12 cellular contexts compared by ENCODE assay signal in the genomic region with DNA sequence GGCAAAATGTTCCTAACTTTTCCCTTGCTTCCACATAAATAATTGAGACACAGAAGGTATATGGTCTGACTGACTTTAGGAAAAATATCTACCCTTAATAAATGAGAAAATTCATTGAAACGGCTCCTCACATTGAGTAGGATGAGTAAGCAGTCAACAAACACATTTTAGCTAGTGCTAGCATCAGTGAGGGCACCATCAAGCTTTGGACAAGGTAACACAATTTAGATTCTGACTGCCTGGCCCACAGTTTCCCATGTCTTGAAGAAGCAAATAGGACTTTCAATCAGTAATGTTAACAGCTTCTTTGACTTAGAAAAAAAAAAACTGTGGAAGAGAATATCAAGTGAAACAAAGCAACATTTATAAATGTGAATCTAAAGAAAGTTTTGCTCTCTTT.
DNase-seq lines count a peak whose midpoint lies in the region; ATAC-seq and TF ChIP-seq lines count a peak whose summit lies in the region.
"Had no signal": no experiment of that assay in that cellular context is flagged by ENCODE, and none has a peak within 500 bp of the region (broad histone marks: within the 10 kb centered on the region; RNA-seq: fewer than 3 reads in every experiment).

No MANE protein-coding gene starts in this region.

- no peak overlapping the region for H3K4me3 ChIP-seq in tibial nerve
- H3K4me3 ChIP-seq: cardiac muscle cell had no signal

- CTCF ChIA-PET in activated naive CD4-positive, alpha-beta T cell treated with anti-CD3 and anti-CD28 coated beads, Interleukin-2, amount 10 ng/mL, durations not matched to agents 7 days and 5 days (lab: Charles Lee): interaction anchor here (0.6 to 2.1 kb wide), 7 partner anchors 15 to 268 kb away, joined by 3 to 10 read pairs (median 3); no protein-coding TSS in a partner anchor
- CTCF ChIA-PET in activated CD4-positive, alpha-beta memory T cell treated with anti-CD3 and anti-CD28 coated beads for 36 hours (lab: Charles Lee): interaction anchor here (0.6 to 1.0 kb wide), 2 partner anchors 47 to 56 kb away, joined by 3 read pairs; no protein-coding TSS in a partner anchor

- H3K36me3 Mint-ChIP-seq in activated naive CD4-positive, alpha-beta T cell treated with anti-CD3 and anti-CD28 coated beads, Interleukin-2, amount 10 ng/mL, durations not matched to agents 7 days and 5 days: no peaks in the 10 kb centered on the region
- peaks cover 6% of the 10 kb centered on the region for H3K36me3 Mint-ChIP-seq in activated CD4-positive, alpha-beta memory T cell treated with anti-CD3 and anti-CD28 coated beads for 36 hours

- peak overlapping the region; percentile 68 for H3K4me3 Mint-ChIP-seq in activated naive CD4-positive, alpha-beta T cell treated with anti-CD3 and anti-CD28 coated beads, Interleukin-2, amount 10 ng/mL, durations not matched to agents 7 days and 5 days
- peak overlapping the region; percentile 69 for H3K4me3 Mint-ChIP-seq in activated CD4-positive, alpha-beta memory T cell treated with anti-CD3 and anti-CD28 coated beads for 36 hours

- no peaks in the 10 kb centered on the region for H3K36me3 ChIP-seq in tibial nerve
- H3K36me3 ChIP-seq: cardiac muscle cell had no signal

- intact Hi-C loops in activated CD4-positive, alpha-beta memory T cell treated with anti-CD3 and anti-CD28 coated beads for 36 hours (cut with micrococcal nuclease): loop anchor here (1.0 to 5.0 kb wide), 2 partner anchors 45 to 1436 kb away; a partner anchor contains a TSS

- TF ChIP-seq EP300 in tibial nerve (IDR thresholded peaks at IDR 0.05): no peak

- H3K27me3 ChIP-seq in tibial nerve: no peaks in the 10 kb centered on the region
- H3K27me3 ChIP-seq: cardiac muscle cell had no signal

- DNase-seq in activated naive CD4-positive, alpha-beta T cell treated with anti-CD3 and anti-CD28 coated beads, Interleukin-2, amount 10 ng/mL, durations not matched to agents 7 days and 5 days: no peak
- DNase-seq in activated naive CD4-positive, alpha-beta T cell (lab: John Stamatoyannopoulos, UW): no peak
- DNase-seq in activated CD4-positive, alpha-beta memory T cell treated with anti-CD3 and anti-CD28 coated beads for 36 hours: no peak
- DNase-seq in midbrain (lab: John Stamatoyannopoulos, UW) (peak; percentile 22), tibial nerve (ENCODE audit: low spot score in 2 of 2) (no peak), DMS79 (lab: John Stamatoyannopoulos, UW) (no peak), dermis blood vessel endothelial cell (no peak)
- DNase-seq: activated CD4-positive, alpha-beta T cell treated with anti-CD3 and anti-CD28 coated beads, Interleukin-2, amount 50 U/mL, for 48 hours; left ventricle myocardium superior had no signal

- H3K4me1 Mint-ChIP-seq in activated naive CD4-positive, alpha-beta T cell treated with anti-CD3 and anti-CD28 coated beads, Interleukin-2, amount 10 ng/mL, durations not matched to agents 7 days and 5 days: peaks cover 79% of the 10 kb centered on the region
- peaks cover 65% of the 10 kb centered on the region for H3K4me1 Mint-ChIP-seq in activated CD4-positive, alpha-beta memory T cell treated with anti-CD3 and anti-CD28 coated beads for 36 hours (ENCODE audit: low read depth)

- no peaks in the 10 kb centered on the region for H3K9me3 ChIP-seq in tibial nerve

- peak overlapping the region; percentile 97 for H3K27ac Mint-ChIP-seq in activated naive CD4-positive, alpha-beta T cell treated with anti-CD3 and anti-CD28 coated beads, Interleukin-2, amount 10 ng/mL, durations not matched to agents 7 days and 5 days
- peak overlapping the region; percentile 98 for H3K27ac Mint-ChIP-seq in activated CD4-positive, alpha-beta memory T cell treated with anti-CD3 and anti-CD28 coated beads for 36 hours

- H3K9me3 Mint-ChIP-seq in activated naive CD4-positive, alpha-beta T cell treated with anti-CD3 and anti-CD28 coated beads, Interleukin-2, amount 10 ng/mL, durations not matched to agents 7 days and 5 days: no peaks in the 10 kb centered on the region
- H3K9me3 Mint-ChIP-seq in activated CD4-positive, alpha-beta memory T cell treated with anti-CD3 and anti-CD28 coated beads for 36 hours: no peaks in the 10 kb centered on the region

- 76 to 82% methylated on average over 1 of the region's 1 CpG for WGBS in tibial nerve, 2 donors

- TF ChIP-seq CTCF in tibial nerve (IDR thresholded peaks at IDR 0.05): no peak

- no peak for TF ChIP-seq POLR2A in tibial nerve (IDR thresholded peaks at IDR 0.05)

- H3K27me3 Mint-ChIP-seq in activated naive CD4-positive, alpha-beta T cell treated with anti-CD3 and anti-CD28 coated beads, Interleukin-2, amount 10 ng/mL, durations not matched to agents 7 days and 5 days: no peaks in the 10 kb centered on the region
- no peaks in the 10 kb centered on the region for H3K27me3 Mint-ChIP-seq in activated CD4-positive, alpha-beta memory T cell treated with anti-CD3 and anti-CD28 coated beads for 36 hours

- ATAC-seq in GM21825 (IDR thresholded peaks at IDR 0.05; ENCODE audit: unreplicated experiment): no peak
- ATAC-seq: Right ventricle myocardium inferior had no signal

- H3K4me1 ChIP-seq in tibial nerve: peaks cover 0 to 60% (median 10%) of the 10 kb centered on the region in 4 donors

- H3K27ac ChIP-seq in tibial nerve: peak overlapping the region; percentile 1 to 84 (median 82)
- H3K27ac ChIP-seq: cardiac muscle cell had no signal

- POLR2A ChIA-PET in activated CD4-positive, alpha-beta memory T cell treated with anti-CD3 and anti-CD28 coated beads for 36 hours (lab: Charles Lee): interaction anchor here (0.9 to 4.0 kb wide), 11 partner anchors 9 to 998 kb away, joined by 3 to 57 read pairs (median 4); a partner anchor contains a TSS
